11 cellular contexts compared by ENCODE assay signal in genomic region chr19:38389957-38390924, GRCh38. TPM values are rescaled to one million over a fixed set of nuclear protein-coding genes. Genes with fewer than 3 reads are reported as not detected.
DNase-seq lines count a peak whose midpoint lies in the region; ATAC-seq, FAIRE-seq and TF ChIP-seq lines count a peak whose summit lies in the region.
"Had no signal": no experiment of that assay in that cellular context is flagged by ENCODE, and none has a peak within 500 bp of the region (broad histone marks: within the 10 kb centered on the region; RNA-seq: fewer than 3 reads in every experiment).

No MANE protein-coding gene starts in this region.

- no peak for DNase-seq in HepG2 (ENCODE audit: low spot score)
- DNase-seq in right lobe of liver, result no peak
- DNase-seq in brain microvascular endothelial cell, result no peak
- DNase-seq in GM19239 (ENCODE audit: insufficient read length, low spot score), result no peak
- no peak for DNase-seq in Kasumi-1 (lab: John Stamatoyannopoulos, UW)
- DNase-seq in SJCRH30, result no peak
- DNase-seq: NCI-H446, Right ventricle myocardium superior had no signal

- H3K9me3 ChIP-seq in HepG2 (ENCODE audit: low read length) (no peaks in the 10 kb centered on the region), right lobe of liver (no peaks in the 10 kb centered on the region), SJCRH30 (replicated peaks) (no peaks in the 10 kb centered on the region)

- no peaks in the 10 kb centered on the region for H3K79me2 ChIP-seq in HepG2 (ENCODE audit: insufficient read depth, low read length)

- no peak for TF ChIP-seq POLR2A in HepG2 (IDR thresholded peaks at IDR 0.05; ENCODE audit: insufficient read depth in 1 of 2, low read depth in 2 of 2, low read length in 2 of 2)
- TF ChIP-seq POLR2A in right lobe of liver (IDR thresholded peaks at IDR 0.05), result no peak

- no peak for FAIRE-seq in HepG2 (lab: Jason Lieb, UNC)
- FAIRE-seq in GM19239 (lab: Jason Lieb, UNC), result no peak

- TF ChIP-seq EP300 in HepG2 (IDR thresholded peaks at IDR 0.05; ENCODE audit: low read depth in 2 of 2, low read length in 2 of 2) (no peak), HepG2 (CRISPR knock-in tag; IDR thresholded peaks at IDR 0.05; ENCODE audit: borderline replicate concordance) (no peak)

- no peak overlapping the region for H3K9ac ChIP-seq in HepG2 (ENCODE audit: insufficient read depth, low read depth, low read length)
- H3K9ac ChIP-seq: BLaER1 had no signal

- BruUV-seq in HepG2 (replicated peaks; lab: Mats Ljungman, UMichigan), result no TSS peak

- no peak for TF ChIP-seq RAD21 in HepG2 (CRISPR knock-in tag; IDR thresholded peaks at IDR 0.05)

- no peak overlapping the region for H2AFZ ChIP-seq in HepG2 (ENCODE audit: low read length)

- ATAC-seq in HepG2, result no peak
- ATAC-seq in right lobe of liver, result no peak
- ATAC-seq in GM21825 (IDR thresholded peaks at IDR 0.05; ENCODE audit: unreplicated experiment), result no peak

- H3K36me3 ChIP-seq in HepG2 (replicated peaks in 1 of 2; ENCODE audit: control insufficient read depth in 1 of 2, insufficient read depth in 2 of 2, low read length in 2 of 2) (no peaks in the 10 kb centered on the region), right lobe of liver (no peaks in the 10 kb centered on the region), brain microvascular endothelial cell (replicated peaks) (peaks cover 15% of the 10 kb centered on the region), SJCRH30 (peaks cover 4% of the 10 kb centered on the region)

- POLR2A ChIA-PET in HepG2 (lab: Yijun Ruan, JAX), result interaction anchor here (0.7 to 4.0 kb wide), 3 partner anchors 12 to 31 kb away, joined by 3 to 28 read pairs (median 5); partner anchors contain the start of genes FAM98C and PSMD8

- TF ChIP-seq CTCF in HepG2 (CRISPR knock-in tag; IDR thresholded peaks at IDR 0.05), result no peak
- TF ChIP-seq CTCF in right lobe of liver (IDR thresholded peaks at IDR 0.05), result no peak
- TF ChIP-seq CTCF in brain microvascular endothelial cell (IDR thresholded peaks at IDR 0.05; ENCODE audit: low read depth, low read length, missing control alignments), result no peak

- intact Hi-C loops in HepG2 (cut with micrococcal nuclease; ENCODE audit: unreplicated experiment) (no loop called here), right lobe of liver (cut with DNase I) (loop anchor here in 1 of 2 donors (10.0 kb wide), 1 partner anchor 235 kb away; no protein-coding TSS in a partner anchor)

- H3K4me3 ChIP-seq in HepG2 (replicated peaks in 1 of 3; ENCODE audit: insufficient read depth in 1 of 3, low read depth in 2 of 3, low read length in 3 of 3) (peak overlapping the region in 1 of 3 experiments; percentile 23; a peak in 2 of 6 replicates), right lobe of liver (no peak overlapping the region), brain microvascular endothelial cell (ENCODE audit: low read depth, low read length) (peak overlapping the region; percentile 77), SJCRH30 (no peak overlapping the region)

- no peak overlapping the region for H3K27ac ChIP-seq in HepG2 (ENCODE audit: extremely low read length, insufficient read depth, low read length)
- no peak overlapping the region for H3K27ac ChIP-seq in right lobe of liver
- no peak overlapping the region for H3K27ac ChIP-seq in brain microvascular endothelial cell
- H3K27ac ChIP-seq in layer of hippocampus (ENCODE audit: low read depth, low read length), result peak overlapping the region; percentile 30
- no peak overlapping the region for H3K27ac ChIP-seq in SJCRH30
- H3K27ac ChIP-seq: BLaER1 had no signal

- WGBS in HepG2 (ENCODE audit: low lambda C conversion rate), result 13% methylated on average over 15 of the region's 22 CpGs
- 34% methylated on average over 9 of the region's 22 CpGs for WGBS in right lobe of liver (ENCODE audit: insufficient coverage, low coverage, low lambda C conversion rate, missing lambda C conversion rate)

- no peaks in the 10 kb centered on the region for H4K20me1 ChIP-seq in HepG2 (ENCODE audit: insufficient read depth, low read length)

- H3K4me1 ChIP-seq in HepG2 (ENCODE audit: insufficient read depth, low read length), result peaks cover 48% of the 10 kb centered on the region
- H3K4me1 ChIP-seq in right lobe of liver, result peaks cover 0 to 9% (median 0%) of the 10 kb centered on the region in 4 donors
- no peaks in the 10 kb centered on the region for H3K4me1 ChIP-seq in SJCRH30

- CTCF ChIA-PET in HepG2 (lab: Yijun Ruan, JAX; ENCODE audit: low intra/inter-chr PET ratio, low total read pairs), result no interaction called here

- in situ Hi-C loops in HepG2 (cut with HindIII; ENCODE audit: extremely low pct_ligation_motif_present, low pct_unique_long_range_greater_than_20kb), result no loop called here
- in situ Hi-C loops in brain microvascular endothelial cell (cut with HindIII; ENCODE audit: low pct_ligation_motif_present, low sequenced_read_pairs), result no loop called here

- H3K27me3 ChIP-seq in HepG2 (ENCODE audit: control insufficient read depth in 1 of 2, insufficient read depth in 2 of 2, low read length in 2 of 2), result peaks cover 2 to 33% of the 10 kb centered on the region in 2 experiments; a peak in 3 of 5 replicates
- no peaks in the 10 kb centered on the region for H3K27me3 ChIP-seq in right lobe of liver
- H3K27me3 ChIP-seq in brain microvascular endothelial cell (replicated peaks), result no peaks in the 10 kb centered on the region
- no peaks in the 10 kb centered on the region for H3K27me3 ChIP-seq in layer of hippocampus (ENCODE audit: control insufficient read depth, insufficient read depth, low read length)
- H3K27me3 ChIP-seq in SJCRH30, result no peaks in the 10 kb centered on the region

- H3K4me2 ChIP-seq in HepG2 (ENCODE audit: low read depth, low read length), result peak overlapping the region; percentile 1; the same call in 1 of the 2 replicates

RNA-seq across cellular contexts. Expression of gene SPRED3, which starts 1.7 kb away (rescaled TPM):
- 0.06 and 0.15 TPM in 2 replicates for total RNA-seq in HepG2 (2016; rRNA removed; fragmentation: Illumina TruSeq; extraction: Trizol)
- total RNA-seq in HepG2 (2016; cell fraction: cytosol; rRNA removed; fragmentation: Illumina TruSeq; extraction: Trizol; ENCODE audit: low read depth), result 0.09 TPM in 1 of 2 replicates, not detected in the other
- total RNA-seq in HepG2 (2016; cell fraction: insoluble cytoplasmic fraction; rRNA removed; fragmentation: Illumina TruSeq; extraction: Trizol), result 0.19 TPM in 1 of 2 replicates, not detected in the other
- 0.15 and 0.28 TPM in 2 replicates for total RNA-seq in HepG2 (2016; cell fraction: membrane; rRNA removed; fragmentation: Illumina TruSeq; extraction: Trizol)
- not detected in 2 replicates for total RNA-seq in HepG2 (2016; cell fraction: nucleus; rRNA removed; fragmentation: Illumina TruSeq; extraction: Trizol)
- 0.17 and 0.54 TPM in 2 replicates for polyA plus RNA-seq in HepG2 (2011; rRNA removed)
- polyA plus RNA-seq in HepG2 (2011; cell fraction: cytosol; rRNA removed), result 0.04 and 0.08 TPM in 2 replicates
- polyA plus RNA-seq in HepG2 (2011; cell fraction: nucleus; rRNA removed), result 2.7 TPM in 2 replicates
- 0.03 and 0.43 TPM in 2 replicates for polyA plus RNA-seq in HepG2 (2012)
- 0.02 TPM in 2 replicates for polyA plus RNA-seq in HepG2 (2016; cell fraction: cytosol; fragmentation: Illumina TruSeq; extraction: Trizol; ENCODE audit: low read depth)
- 0.10 and 0.17 TPM in 2 replicates for polyA plus RNA-seq in HepG2 (2016; cell fraction: insoluble cytoplasmic fraction; fragmentation: Illumina TruSeq; extraction: Trizol; ENCODE audit: low read depth)
- 0.13 TPM in 2 replicates for polyA plus RNA-seq in HepG2 (2016; cell fraction: membrane; fragmentation: Illumina TruSeq; extraction: Trizol; ENCODE audit: low read depth)
- polyA plus RNA-seq in HepG2 (2016; cell fraction: nucleus; fragmentation: Illumina TruSeq; extraction: Trizol; ENCODE audit: insufficient read depth, low read depth), result 0.59 and 2.3 TPM in 2 replicates
- 0.44 and 2.6 TPM in 2 replicates for polyA minus RNA-seq in HepG2 (2011; rRNA and poly(A)+ RNA removed; ENCODE audit: low replicate concordance)
- not detected in 2 replicates for polyA minus RNA-seq in HepG2 (2011; cell fraction: cytosol; rRNA and poly(A)+ RNA removed)
- 1.5 and 1.7 TPM in 2 replicates for polyA minus RNA-seq in HepG2 (2011; cell fraction: nucleus; rRNA and poly(A)+ RNA removed)
- under 1 TPM in 4 of 6 experiments, not detected in 2; 0.12 to 0.37 (median 0.22) TPM for total RNA-seq in right lobe of liver
- total RNA-seq in SJCRH30 (2014; rRNA removed; shearing (Covaris generic)), result 1.1 and 2.3 TPM in 2 replicates

RNA-seq across cellular contexts. Expression of gene GGN, which starts 2.4 kb away (rescaled TPM):
- total RNA-seq in HepG2 (2016; rRNA removed; fragmentation: Illumina TruSeq; extraction: Trizol) (not detected in 2 replicates), right lobe of liver (not detected)
- total RNA-seq in HepG2 (2016; cell fraction: cytosol; rRNA removed; fragmentation: Illumina TruSeq; extraction: Trizol; ENCODE audit: low read depth), result not detected in 2 replicates
- total RNA-seq in HepG2 (2016; cell fraction: insoluble cytoplasmic fraction; rRNA removed; fragmentation: Illumina TruSeq; extraction: Trizol), result not detected in 2 replicates
- total RNA-seq in HepG2 (2016; cell fraction: membrane; rRNA removed; fragmentation: Illumina TruSeq; extraction: Trizol), result not detected in 2 replicates
- total RNA-seq in HepG2 (2016; cell fraction: nucleus; rRNA removed; fragmentation: Illumina TruSeq; extraction: Trizol), result not detected in 2 replicates
- polyA plus RNA-seq in HepG2 (2011; rRNA removed), result 0.07 TPM in 1 of 2 replicates, not detected in the other
- polyA plus RNA-seq in HepG2 (2011; cell fraction: cytosol; rRNA removed), result not detected in 2 replicates
- polyA plus RNA-seq in HepG2 (2011; cell fraction: nucleus; rRNA removed), result 0.06 and 0.14 TPM in 2 replicates
- 0.08 and 0.28 TPM in 2 replicates for polyA plus RNA-seq in HepG2 (2012)
- polyA plus RNA-seq in HepG2 (2016; cell fraction: cytosol; fragmentation: Illumina TruSeq; extraction: Trizol; ENCODE audit: low read depth), result not detected in 2 replicates
- polyA plus RNA-seq in HepG2 (2016; cell fraction: insoluble cytoplasmic fraction; fragmentation: Illumina TruSeq; extraction: Trizol; ENCODE audit: low read depth), result not detected in 2 replicates
- polyA plus RNA-seq in HepG2 (2016; cell fraction: membrane; fragmentation: Illumina TruSeq; extraction: Trizol; ENCODE audit: low read depth), result not detected in 2 replicates
- not detected in 2 replicates for polyA plus RNA-seq in HepG2 (2016; cell fraction: nucleus; fragmentation: Illumina TruSeq; extraction: Trizol; ENCODE audit: insufficient read depth, low read depth)
- not detected in 2 replicates for polyA minus RNA-seq in HepG2 (2011; rRNA and poly(A)+ RNA removed; ENCODE audit: low replicate concordance)
- polyA minus RNA-seq in HepG2 (2011; cell fraction: cytosol; rRNA and poly(A)+ RNA removed), result not detected in 2 replicates
- polyA minus RNA-seq in HepG2 (2011; cell fraction: nucleus; rRNA and poly(A)+ RNA removed), result not detected in 2 replicates
- 0.23 and 0.59 TPM in 2 replicates for total RNA-seq in SJCRH30 (2014; rRNA removed; shearing (Covaris generic))

RNA-seq across cellular contexts. Expression of gene FAM98C, which starts 12.7 kb away (rescaled TPM):
- total RNA-seq in HepG2 (2016; rRNA removed; fragmentation: Illumina TruSeq; extraction: Trizol), result 7.4 and 10.0 TPM in 2 replicates
- 6.0 TPM in 2 replicates for total RNA-seq in HepG2 (2016; cell fraction: cytosol; rRNA removed; fragmentation: Illumina TruSeq; extraction: Trizol; ENCODE audit: low read depth)
- 6.7 and 10.1 TPM in 2 replicates for total RNA-seq in HepG2 (2016; cell fraction: insoluble cytoplasmic fraction; rRNA removed; fragmentation: Illumina TruSeq; extraction: Trizol)
- total RNA-seq in HepG2 (2016; cell fraction: membrane; rRNA removed; fragmentation: Illumina TruSeq; extraction: Trizol), result 6.6 and 6.9 TPM in 2 replicates
- 7.8 and 8.6 TPM in 2 replicates for total RNA-seq in HepG2 (2016; cell fraction: nucleus; rRNA removed; fragmentation: Illumina TruSeq; extraction: Trizol)
- 11.0 and 11.5 TPM in 2 replicates for polyA plus RNA-seq in HepG2 (2011; rRNA removed)
- 5.8 and 10.9 TPM in 2 replicates for polyA plus RNA-seq in HepG2 (2011; cell fraction: cytosol; rRNA removed)
- 28.8 and 32.0 TPM in 2 replicates for polyA plus RNA-seq in HepG2 (2011; cell fraction: nucleus; rRNA removed)
- polyA plus RNA-seq in HepG2 (2012), result 5.4 and 7.0 TPM in 2 replicates
- polyA plus RNA-seq in HepG2 (2016; cell fraction: cytosol; fragmentation: Illumina TruSeq; extraction: Trizol; ENCODE audit: low read depth), result 5.1 and 5.9 TPM in 2 replicates
- polyA plus RNA-seq in HepG2 (2016; cell fraction: insoluble cytoplasmic fraction; fragmentation: Illumina TruSeq; extraction: Trizol; ENCODE audit: low read depth), result 7.4 and 8.0 TPM in 2 replicates
- 5.4 and 6.1 TPM in 2 replicates for polyA plus RNA-seq in HepG2 (2016; cell fraction: membrane; fragmentation: Illumina TruSeq; extraction: Trizol; ENCODE audit: low read depth)
- polyA plus RNA-seq in HepG2 (2016; cell fraction: nucleus; fragmentation: Illumina TruSeq; extraction: Trizol; ENCODE audit: insufficient read depth, low read depth), result 18.2 and 20.4 TPM in 2 replicates
- 5.8 and 6.2 TPM in 2 replicates for polyA minus RNA-seq in HepG2 (2011; rRNA and poly(A)+ RNA removed; ENCODE audit: low replicate concordance)
- polyA minus RNA-seq in HepG2 (2011; cell fraction: cytosol; rRNA and poly(A)+ RNA removed), result 4.2 and 5.5 TPM in 2 replicates
- polyA minus RNA-seq in HepG2 (2011; cell fraction: nucleus; rRNA and poly(A)+ RNA removed), result 3.7 and 4.5 TPM in 2 replicates
- total RNA-seq in right lobe of liver, result 10 to 100 TPM in 3 of 6 experiments, 1 to 10 TPM in 3; 7.6 to 19.8 (median 9.8) TPM
- total RNA-seq in SJCRH30 (2014; rRNA removed; shearing (Covaris generic)), result 2.8 and 4.6 TPM in 2 replicates

RNA-seq across cellular contexts. Expression of gene PSMD8, which starts 15.9 kb away (rescaled TPM):
- total RNA-seq in HepG2 (2016; rRNA removed; fragmentation: Illumina TruSeq; extraction: Trizol) (162 and 182 TPM in 2 replicates), right lobe of liver (100 to 1,000 TPM in 2 of 6 experiments, 10 to 100 TPM in 4; 69.2 to 181 (median 75.2) TPM)
- 33.9 and 38.1 TPM in 2 replicates for total RNA-seq in HepG2 (2016; cell fraction: cytosol; rRNA removed; fragmentation: Illumina TruSeq; extraction: Trizol; ENCODE audit: low read depth)
- total RNA-seq in HepG2 (2016; cell fraction: insoluble cytoplasmic fraction; rRNA removed; fragmentation: Illumina TruSeq; extraction: Trizol), result 152 and 200 TPM in 2 replicates
- 48.9 and 51.9 TPM in 2 replicates for total RNA-seq in HepG2 (2016; cell fraction: membrane; rRNA removed; fragmentation: Illumina TruSeq; extraction: Trizol)
- total RNA-seq in HepG2 (2016; cell fraction: nucleus; rRNA removed; fragmentation: Illumina TruSeq; extraction: Trizol), result 54.2 and 57.6 TPM in 2 replicates
- polyA plus RNA-seq in HepG2 (2011; rRNA removed), result 296 and 301 TPM in 2 replicates
- polyA plus RNA-seq in HepG2 (2011; cell fraction: cytosol; rRNA removed), result 291 and 381 TPM in 2 replicates
- 94.6 and 107 TPM in 2 replicates for polyA plus RNA-seq in HepG2 (2011; cell fraction: nucleus; rRNA removed)
- polyA plus RNA-seq in HepG2 (2012), result 96.4 and 131 TPM in 2 replicates
- 42.7 and 43.8 TPM in 2 replicates for polyA plus RNA-seq in HepG2 (2016; cell fraction: cytosol; fragmentation: Illumina TruSeq; extraction: Trizol; ENCODE audit: low read depth)
- 227 and 233 TPM in 2 replicates for polyA plus RNA-seq in HepG2 (2016; cell fraction: insoluble cytoplasmic fraction; fragmentation: Illumina TruSeq; extraction: Trizol; ENCODE audit: low read depth)
- polyA plus RNA-seq in HepG2 (2016; cell fraction: membrane; fragmentation: Illumina TruSeq; extraction: Trizol; ENCODE audit: low read depth), result 48.1 and 50.0 TPM in 2 replicates
- 103 and 107 TPM in 2 replicates for polyA plus RNA-seq in HepG2 (2016; cell fraction: nucleus; fragmentation: Illumina TruSeq; extraction: Trizol; ENCODE audit: insufficient read depth, low read depth)
- polyA minus RNA-seq in HepG2 (2011; rRNA and poly(A)+ RNA removed; ENCODE audit: low replicate concordance), result 239 and 250 TPM in 2 replicates
- 71.2 and 79.0 TPM in 2 replicates for polyA minus RNA-seq in HepG2 (2011; cell fraction: cytosol; rRNA and poly(A)+ RNA removed)
- polyA minus RNA-seq in HepG2 (2011; cell fraction: nucleus; rRNA and poly(A)+ RNA removed), result 39.3 and 41.1 TPM in 2 replicates
- 352 and 382 TPM in 2 replicates for total RNA-seq in SJCRH30 (2014; rRNA removed; shearing (Covaris generic))

RNA-seq across cellular contexts. Expression of gene RASGRP4, which starts 35.8 kb away (rescaled TPM):
- not detected in 2 replicates for total RNA-seq in HepG2 (2016; rRNA removed; fragmentation: Illumina TruSeq; extraction: Trizol)
- total RNA-seq in HepG2 (2016; cell fraction: cytosol; rRNA removed; fragmentation: Illumina TruSeq; extraction: Trizol; ENCODE audit: low read depth), result not detected in 2 replicates
- not detected in 2 replicates for total RNA-seq in HepG2 (2016; cell fraction: insoluble cytoplasmic fraction; rRNA removed; fragmentation: Illumina TruSeq; extraction: Trizol)
- not detected in 2 replicates for total RNA-seq in HepG2 (2016; cell fraction: membrane; rRNA removed; fragmentation: Illumina TruSeq; extraction: Trizol)
- total RNA-seq in HepG2 (2016; cell fraction: nucleus; rRNA removed; fragmentation: Illumina TruSeq; extraction: Trizol), result not detected in 2 replicates
- polyA plus RNA-seq in HepG2 (2011; rRNA removed), result not detected in 2 replicates
- not detected in 2 replicates for polyA plus RNA-seq in HepG2 (2011; cell fraction: cytosol; rRNA removed)
- polyA plus RNA-seq in HepG2 (2011; cell fraction: nucleus; rRNA removed), result not detected in 2 replicates
- 0.08 and 0.17 TPM in 2 replicates for polyA plus RNA-seq in HepG2 (2012)
- polyA plus RNA-seq in HepG2 (2016; cell fraction: cytosol; fragmentation: Illumina TruSeq; extraction: Trizol; ENCODE audit: low read depth), result not detected in 2 replicates
- polyA plus RNA-seq in HepG2 (2016; cell fraction: insoluble cytoplasmic fraction; fragmentation: Illumina TruSeq; extraction: Trizol; ENCODE audit: low read depth), result not detected in 2 replicates
- not detected in 2 replicates for polyA plus RNA-seq in HepG2 (2016; cell fraction: membrane; fragmentation: Illumina TruSeq; extraction: Trizol; ENCODE audit: low read depth)
- not detected in 2 replicates for polyA plus RNA-seq in HepG2 (2016; cell fraction: nucleus; fragmentation: Illumina TruSeq; extraction: Trizol; ENCODE audit: insufficient read depth, low read depth)
- not detected in 2 replicates for polyA minus RNA-seq in HepG2 (2011; rRNA and poly(A)+ RNA removed; ENCODE audit: low replicate concordance)
- not detected in 2 replicates for polyA minus RNA-seq in HepG2 (2011; cell fraction: cytosol; rRNA and poly(A)+ RNA removed)
- polyA minus RNA-seq in HepG2 (2011; cell fraction: nucleus; rRNA and poly(A)+ RNA removed), result not detected in 2 replicates
- 1 to 10 TPM in 2 of 6 experiments, under 1 TPM in 4; 0.77 to 1.5 (median 0.93) TPM for total RNA-seq in right lobe of liver
- 0.73 and 0.94 TPM in 2 replicates for total RNA-seq in SJCRH30 (2014; rRNA removed; shearing (Covaris generic))
